34 cellular contexts compared by ENCODE assay signal in genomic region chr4:114900934-114901333, GRCh38.
"Had no signal": no experiment of that assay in that cellular context is flagged by ENCODE, and none has a peak within 500 bp of the region (broad histone marks: within the 10 kb centered on the region; RNA-seq: fewer than 3 reads in every experiment).

No MANE protein-coding gene starts in this region.

- H3K27ac ChIP-seq: adrenal gland, ascending aorta, body of pancreas, brain microvascular endothelial cell, breast epithelium, cardiac muscle cell had no signal

- DNase-seq: activated effector memory CD4-positive, alpha-beta T cell treated with anti-CD3 and anti-CD28 coated beads, Interleukin-2, amount 50 U/mL, for 16 hours; activated effector memory CD4-positive, alpha-beta T cell treated with Interleukin-2 at 50 U/mL for 16 hours; activated gamma-delta T cell; activated gamma-delta T cell treated with Interleukin-2 at 50 U/mL for 16 hours; activated naive CD4-positive, alpha-beta T cell; activated naive CD4-positive, alpha-beta T cell treated with anti-CD3 and anti-CD28 coated beads for 36 hours; activated naive CD4-positive, alpha-beta T cell treated with anti-CD3 and anti-CD28 coated beads, Interleukin-2, amount 10 ng/mL, durations not matched to agents 7 days and 5 days; activated naive CD4-positive, alpha-beta T cell treated with anti-CD3 and anti-CD28 coated beads, Interleukin-2, amount 50 U/mL, for 16 hours; activated naive CD4-positive, alpha-beta T cell treated with Interleukin-2 at 50 U/mL for 16 hours; activated naive CD8-positive, alpha-beta T cell treated with anti-CD3 and anti-CD28 coated beads for 36 hours; activated naive CD8-positive, alpha-beta T cell treated with anti-CD3 and anti-CD28 coated beads, Interleukin-2, amount 10 ng/mL, durations not matched to agents 7 days and 5 days; activated naive CD8-positive, alpha-beta T cell treated with anti-CD3 and anti-CD28 coated beads, Interleukin-2, amount 50 U/mL, for 24 hours; activated T-cell treated with anti-CD3 and anti-CD28 coated beads, Interleukin-2, amount 50 U/mL, for 1 hour; activated T-cell treated with anti-CD3 and anti-CD28 coated beads, Interleukin-2, amount 50 U/mL, for 24 hours; activated T-cell treated with anti-CD3 and anti-CD28 coated beads, Interleukin-2, amount 50 U/mL, for 4 hours; activated T-cell treated with anti-CD3 and anti-CD28 coated beads, Interleukin-2, amount 50 U/mL, for 48 hours; activated T-cell treated with anti-CD3 and anti-CD28 coated beads, Interleukin-2, amount 50 U/mL, for 72 hours; adrenal gland; amniotic stem cell; amygdala; anterior cingulate cortex; aorta; body of pancreas; brain microvascular endothelial cell; caudate nucleus; central memory CD4-positive, alpha-beta T cell; cerebellar nuclear complex had no signal

- ATAC-seq: activated naive CD4-positive, alpha-beta T cell treated with anti-CD3 and anti-CD28 coated beads, Interleukin-2, amount 50 U/mL, for 72 hours; activated naive CD8-positive, alpha-beta T cell treated with anti-CD3 and anti-CD28 coated beads, Interleukin-2, amount 50 U/mL, for 24 hours; activated T-cell treated with anti-CD3 and anti-CD28 coated beads, Interleukin-2, amount 50 U/mL, for 4 hours; activated T-cell treated with anti-CD3 and anti-CD28 coated beads, Interleukin-2, amount 50 U/mL, for 72 hours; activated T-helper 17 cell treated with anti-CD3 and anti-CD28 coated beads, Interleukin-2, amount 50 U/mL, for 72 hours; body of pancreas had no signal

- H3K4me3 ChIP-seq: adrenal gland, ascending aorta, body of pancreas, breast epithelium, cardiac muscle cell had no signal

- H3K4me1 ChIP-seq: adrenal gland, ascending aorta, breast epithelium had no signal

- H3K9me3 ChIP-seq: adrenal gland, ascending aorta, body of pancreas, breast epithelium had no signal

- FAIRE-seq: astrocyte, bronchial epithelial cell had no signal

- H3K27me3 ChIP-seq: adrenal gland, ascending aorta, body of pancreas, brain microvascular endothelial cell, breast epithelium, cardiac muscle cell had no signal

- H3K36me3 ChIP-seq: adrenal gland, ascending aorta, brain microvascular endothelial cell, breast epithelium, cardiac muscle cell had no signal
